8 cellular contexts compared by ENCODE assay signal in the genomic region with DNA sequence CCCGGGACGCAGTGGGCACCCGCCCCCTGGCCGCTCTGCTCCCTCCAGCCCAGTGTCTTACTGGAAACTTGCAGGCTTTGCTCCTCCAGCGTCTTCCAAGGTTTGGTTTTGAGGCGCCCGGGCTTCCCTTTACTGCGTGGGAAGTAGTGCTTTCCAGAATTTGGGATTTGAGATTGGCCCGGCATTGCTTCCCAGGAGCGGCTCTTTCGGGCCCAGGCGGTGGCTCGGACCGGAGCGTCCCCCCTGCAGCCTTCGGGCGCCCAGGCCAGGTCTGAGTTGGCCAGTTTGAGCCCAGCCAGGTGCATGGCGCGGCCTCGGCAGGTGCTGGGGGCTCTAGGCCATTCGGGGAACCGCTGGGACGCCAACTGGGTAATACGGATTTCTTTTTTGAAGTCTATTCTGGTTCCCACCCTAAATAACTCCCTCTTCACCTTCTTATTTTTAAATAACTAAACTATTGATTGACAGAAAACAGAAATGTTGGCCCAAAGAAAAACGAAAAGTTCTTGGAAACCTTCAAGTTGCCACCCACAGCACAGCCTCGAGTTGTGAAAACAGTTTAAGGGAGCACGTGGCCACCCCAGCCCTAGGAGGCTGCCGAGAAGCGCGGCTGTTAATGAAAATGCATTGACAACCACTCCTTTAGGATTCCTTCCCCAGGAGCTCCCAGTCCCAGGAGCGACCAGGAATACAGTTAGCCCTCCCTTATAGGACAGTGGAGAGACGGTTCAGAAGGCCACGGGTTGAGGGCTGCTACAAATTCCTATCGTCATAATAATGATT. TPM values are rescaled to one million over a fixed set of nuclear protein-coding genes. Genes with fewer than 3 reads are reported as not detected.
DNase-seq lines count a peak whose midpoint lies in the region; ATAC-seq and TF ChIP-seq lines count a peak whose summit lies in the region.

No MANE protein-coding gene starts in this region.

- peak overlapping the region; percentile 50 to 73 for H3K4me3 Mint-ChIP-seq in CD14-positive monocyte

- H3K23ac ChIP-seq in trophoblast cell (ENCODE audit: low read length) = no peak overlapping the region

- H2BK120ac ChIP-seq in trophoblast cell (ENCODE audit: insufficient read depth, low read length, poor library complexity) = no peak overlapping the region

- WGBS in esophagus, 2 donors = 21 to 23% methylated on average over 33 to 34 of the region's 34 CpGs
- WGBS in trophoblast cell (ENCODE audit: extremely low coverage, insufficient coverage, insufficient read length) = no CpG with 5 or more reads among the region's 34 CpGs
- WGBS in aorta, 2 donors = 12 to 18% methylated on average over 34 of the region's 34 CpGs

- TF ChIP-seq CTCF in CD14-positive monocyte (IDR thresholded peaks at IDR 0.05) = no peak

- intact Hi-C loops in CD14-positive monocyte (cut with micrococcal nuclease) = no loop called here
- intact Hi-C loops in aorta (cut with DNase I) = no loop called here

- no peak overlapping the region for H3K14ac ChIP-seq in trophoblast cell (ENCODE audit: low read length)

- peak overlapping the region; percentile 51 for H3K4me2 ChIP-seq in trophoblast cell (ENCODE audit: low read length)

- no peak overlapping the region for H3K27ac Mint-ChIP-seq in CD14-positive monocyte

- no peak overlapping the region for H2AK5ac ChIP-seq in trophoblast cell (ENCODE audit: low read length)

- H3K79me2 ChIP-seq in trophoblast cell (ENCODE audit: control insufficient read depth, insufficient read depth, low read length, poor library complexity) = no peaks in the 10 kb centered on the region

- ATAC-seq in HG03175 (IDR thresholded peaks at IDR 0.05; ENCODE audit: unreplicated experiment) (no peak), aorta (ENCODE audit: low FRiP score) (no peak), GM19328 (IDR thresholded peaks at IDR 0.05; ENCODE audit: unreplicated experiment) (no peak)

- DNase-seq in CD14-positive monocyte (ENCODE audit: low spot score) = no peak
- no peak for DNase-seq in trophoblast cell
- no peak for DNase-seq in aorta
- no peak for DNase-seq in C1 segment of cervical spinal cord (lab: John Stamatoyannopoulos, UW)

- H3K79me1 ChIP-seq in trophoblast cell (ENCODE audit: low read length) = no peaks in the 10 kb centered on the region

- H2AFZ ChIP-seq in trophoblast cell (ENCODE audit: insufficient read depth, low read length, poor library complexity) = no peak overlapping the region

- no peak overlapping the region for H2BK5ac ChIP-seq in trophoblast cell (ENCODE audit: low read depth, low read length, poor library complexity)

- no peak overlapping the region for H4K8ac ChIP-seq in trophoblast cell (ENCODE audit: low read depth, low read length)

- H3K4ac ChIP-seq in trophoblast cell (ENCODE audit: low read depth, low read length) = no peak overlapping the region

- H3K9me3 Mint-ChIP-seq in CD14-positive monocyte = peaks cover 0 to 10% (median 2%) of the 10 kb centered on the region in 7 donors

- peaks cover 43 to 51% (median 48%) of the 10 kb centered on the region in 3 donors for H3K27me3 Mint-ChIP-seq in CD14-positive monocyte (ENCODE audit: low read depth in 3 of 3)

- H3K4me3 ChIP-seq in esophagus (ENCODE audit: low read depth in 1 of 2, low read length in 2 of 2) = peak overlapping the region; percentile 10 to 54
- peak overlapping the region; percentile 41 for H3K4me3 ChIP-seq in trophoblast cell (ENCODE audit: low read depth, low read length)
- no peak overlapping the region for H3K4me3 ChIP-seq in aorta (ENCODE audit: low read length in 2 of 2)

- H3K36me3 Mint-ChIP-seq in CD14-positive monocyte = peaks cover 0 to 1% of the 10 kb centered on the region in 2 donors

- H3K18ac ChIP-seq in trophoblast cell (ENCODE audit: low read length) = no peak overlapping the region

- H3K9ac ChIP-seq in trophoblast cell (ENCODE audit: low read length) = no peak overlapping the region

- peaks cover 0 to 4% of the 10 kb centered on the region in 2 donors for H3K4me1 ChIP-seq in esophagus (ENCODE audit: control insufficient read depth in 2 of 2, insufficient read depth in 2 of 2, low read length in 1 of 2)
- peaks cover 3 to 5% of the 10 kb centered on the region in 2 experiments for H3K4me1 ChIP-seq in trophoblast cell (ENCODE audit: control insufficient read depth in 1 of 2, insufficient read depth in 2 of 2, low read length in 2 of 2)
- peaks cover 0 to 4% of the 10 kb centered on the region in 2 donors for H3K4me1 ChIP-seq in aorta (ENCODE audit: control insufficient read depth in 1 of 2, insufficient read depth in 2 of 2, low read length in 2 of 2)

- H3K36me3 ChIP-seq in KOPT-K1 (ENCODE audit: insufficient read depth, low read length) (no peaks in the 10 kb centered on the region), esophagus (ENCODE audit: control insufficient read depth in 2 of 2, insufficient read depth in 2 of 2, low read length in 1 of 2) (no peaks in the 10 kb centered on the region), trophoblast cell (ENCODE audit: control insufficient read depth in 1 of 2, insufficient read depth in 2 of 2, low read length in 2 of 2) (no peaks in the 10 kb centered on the region), aorta (ENCODE audit: control insufficient read depth in 1 of 2, insufficient read depth in 2 of 2, low read length in 1 of 2) (no peaks in the 10 kb centered on the region)

- H4K12ac ChIP-seq in trophoblast cell (ENCODE audit: low read depth, low read length) = no peak overlapping the region

- no peak overlapping the region for H4K91ac ChIP-seq in trophoblast cell (ENCODE audit: low read depth, low read length)

- H3K27ac ChIP-seq in KOPT-K1 (ENCODE audit: low read depth, low read length, poor library complexity, severe bottlenecking) (peak overlapping the region; percentile 66), esophagus (ENCODE audit: low read depth in 2 of 2, low read length in 1 of 2) (no peak overlapping the region), trophoblast cell (ENCODE audit: low read depth, low read length) (no peak overlapping the region), aorta (ENCODE audit: low read depth in 1 of 2, low read length in 2 of 2) (no peak overlapping the region)

- peaks cover 0 to 4% of the 10 kb centered on the region in 2 donors for H3K27me3 ChIP-seq in esophagus (ENCODE audit: control insufficient read depth in 1 of 2, insufficient read depth in 2 of 2, low read length in 2 of 2)
- H3K27me3 ChIP-seq in trophoblast cell (ENCODE audit: insufficient read depth, low read length) = peaks cover 25% of the 10 kb centered on the region
- H3K27me3 ChIP-seq in aorta (ENCODE audit: control insufficient read depth in 1 of 2, insufficient read depth in 2 of 2, low read length in 1 of 2) = no peaks in the 10 kb centered on the region

- no peak overlapping the region for H2BK12ac ChIP-seq in trophoblast cell (ENCODE audit: low read length)

- H3K9me3 ChIP-seq in KOPT-K1 (ENCODE audit: insufficient read depth, low read length, poor library complexity, severe bottlenecking) (no peaks in the 10 kb centered on the region), esophagus (ENCODE audit: control insufficient read depth in 2 of 2, insufficient read depth in 1 of 2, low read depth in 1 of 2, low read length in 1 of 2) (no peaks in the 10 kb centered on the region), trophoblast cell (ENCODE audit: insufficient read depth, low read depth, low read length) (no peaks in the 10 kb centered on the region), aorta (ENCODE audit: control insufficient read depth, low read length) (no peaks in the 10 kb centered on the region)

- H3K4me1 Mint-ChIP-seq in CD14-positive monocyte = no peaks in the 10 kb centered on the region

RNA-seq across cellular contexts. Expression of gene SNTG2, which starts 0.8 kb away (rescaled TPM):
- not detected for polyA plus RNA-seq in CD14-positive monocyte
- under 1 TPM; 0.26 to 0.33 TPM for polyA plus RNA-seq in esophagus
- polyA plus RNA-seq in trophoblast cell (2013) = 0.08 and 0.11 TPM in 2 replicates
- total RNA-seq in aorta = 1 to 10 TPM; 4.5 to 7.0 TPM
- polyA plus RNA-seq in aorta = not detected

Comparison
In these comparisons a context has a peak if more than half of its experiments do, and no peak if none do; other contexts are left out.
1. H3K4me3 ChIP-seq: peak in esophagus (2 of 2) and trophoblast cell (single experiment); none in aorta (0 of 2).